ENCODE assay signal across 16 cellular contexts in the genomic region with DNA sequence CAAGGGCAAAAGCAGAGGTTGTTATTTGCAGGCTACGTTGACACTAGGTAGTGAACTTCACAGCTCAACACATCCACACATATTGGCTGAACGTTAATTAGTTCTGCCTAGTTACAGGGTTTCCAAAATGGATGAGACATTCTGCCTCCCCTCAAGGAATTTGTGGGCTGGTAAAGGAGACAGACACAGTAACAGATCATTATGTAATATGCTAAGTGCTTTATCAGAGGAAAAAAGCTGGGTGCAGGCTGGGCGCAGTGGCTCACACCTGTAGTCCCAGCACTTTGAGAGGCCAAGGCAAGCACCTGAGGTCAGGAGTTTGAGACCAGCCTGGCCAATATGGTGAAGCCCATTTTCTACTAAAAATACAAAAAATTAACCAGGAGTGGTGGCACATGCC. TPM values are rescaled to one million over a fixed set of nuclear protein-coding genes. Genes with fewer than 3 reads are reported as not detected.
A peak's percentile ranks its signal among the peaks of the same experiment; 100 is the strongest.
DNase-seq lines count a peak whose midpoint lies in the region; ATAC-seq, FAIRE-seq and TF ChIP-seq lines count a peak whose summit lies in the region.
"Had no signal": no experiment of that assay in that cellular context is flagged by ENCODE, and none has a peak within 500 bp of the region (broad histone marks: within the 10 kb centered on the region; RNA-seq: fewer than 3 reads in every experiment).

No MANE protein-coding gene starts in this region.

- no peaks in the 10 kb centered on the region for H3K9me2 ChIP-seq in HCT116 (ENCODE audit: insufficient read depth)

- H3K4me2 ChIP-seq in HCT116 (ENCODE audit: low read length), result no peak overlapping the region
- H3K4me2 ChIP-seq: BLaER1 had no signal

- no peak for TF ChIP-seq RAD21 in HCT116 (IDR thresholded peaks at IDR 0.05; ENCODE audit: low read depth)

- CTCF ChIA-PET in HCT116 (lab: Charles Lee), result no interaction called here

- no peak overlapping the region for H3K4me3 Mint-ChIP-seq in neural crest cell
- H3K4me3 Mint-ChIP-seq in type B pancreatic cell, result no peak overlapping the region
- H3K4me3 Mint-ChIP-seq: CD14-positive monocyte; CD8-positive, alpha-beta T cell had no signal

- H2AFZ ChIP-seq in HCT116 (ENCODE audit: low read depth, low read length, poor library complexity, severe bottlenecking), result no peak overlapping the region

- no peak for DNase-seq in HCT116 (ENCODE audit: low read depth, low spot score)
- peak; percentile 10 for DNase-seq in astrocyte of the hippocampus (ENCODE audit: low read depth, low spot score)
- DNase-seq in neural crest cell (ENCODE audit: low read depth, low spot score), result no peak
- peak; percentile 2 for DNase-seq in type B pancreatic cell (ENCODE audit: extremely low spot score, unreplicated experiment)
- no peak for DNase-seq in mucosa of descending colon
- no peak for DNase-seq in HTR-8/SVneo (ENCODE audit: insufficient read length, low spot score)
- DNase-seq in SJCRH30, result no peak
- DNase-seq: 8988T; Calu3; CD8-positive, alpha-beta T cell; DMS79 treated with DMSO at 0.1 percent for 48 hours; GF-D8; GOT3; H7 had no signal

- H3K36me3 Mint-ChIP-seq in neural crest cell (ENCODE audit: low read depth) (no peaks in the 10 kb centered on the region), type B pancreatic cell (no peaks in the 10 kb centered on the region)
- H3K36me3 Mint-ChIP-seq: CD14-positive monocyte; CD8-positive, alpha-beta T cell had no signal

- no peaks in the 10 kb centered on the region for H3K9me3 Mint-ChIP-seq in neural crest cell
- H3K9me3 Mint-ChIP-seq in type B pancreatic cell, result no peaks in the 10 kb centered on the region
- H3K9me3 Mint-ChIP-seq: CD8-positive, alpha-beta T cell had no signal

- no peak for TF ChIP-seq POLR2A in HCT116 (IDR thresholded peaks at IDR 0.05; ENCODE audit: borderline replicate concordance, extremely low read depth, insufficient read depth, insufficient read length)

- H3K9ac ChIP-seq in HCT116 (ENCODE audit: low read length), result no peak overlapping the region
- H3K9ac ChIP-seq: BLaER1 had no signal

- H3K4me1 Mint-ChIP-seq in neural crest cell (no peaks in the 10 kb centered on the region), type B pancreatic cell (ENCODE audit: unreplicated experiment) (peaks cover 4% of the 10 kb centered on the region)
- H3K4me1 Mint-ChIP-seq: CD14-positive monocyte had no signal

- H3K27me3 Mint-ChIP-seq in neural crest cell (ENCODE audit: low read depth) (no peaks in the 10 kb centered on the region), type B pancreatic cell (peaks cover 3% of the 10 kb centered on the region)

- H3K36me3 ChIP-seq in HCT116 (ENCODE audit: control insufficient read depth in 1 of 2, insufficient read depth in 2 of 2, low read length in 2 of 2) (no peaks in the 10 kb centered on the region), mucosa of descending colon (ENCODE audit: low read depth) (no peaks in the 10 kb centered on the region), SJCRH30 (no peaks in the 10 kb centered on the region)
- H3K36me3 ChIP-seq: BLaER1 had no signal

- POLR2A ChIA-PET in HCT116 (lab: Charles Lee), result no interaction called here

- no peak overlapping the region for H3K4me3 ChIP-seq in HCT116 (replicated peaks in 1 of 2; ENCODE audit: low read depth in 1 of 2, low read length in 2 of 2)
- H3K4me3 ChIP-seq in mucosa of descending colon, result no peak overlapping the region
- H3K4me3 ChIP-seq in SJCRH30, result no peak overlapping the region
- H3K4me3 ChIP-seq: BLaER1 had no signal

- intact Hi-C loops in HCT116 (cut with micrococcal nuclease), result no loop called here
- intact Hi-C loops in mucosa of descending colon (cut with DNase I, micrococcal nuclease), result no loop called here

- H3K27ac ChIP-seq in HCT116 (ENCODE audit: low read depth, low read length) (no peak overlapping the region), SJCRH30 (no peak overlapping the region)
- H3K27ac ChIP-seq: BLaER1 had no signal

- H3K79me2 ChIP-seq in HCT116 (ENCODE audit: insufficient read depth, low read length), result no peaks in the 10 kb centered on the region

- peak; percentile 41; the same call in 1 of the 2 replicates for ATAC-seq in HCT116
- no peak for ATAC-seq in mucosa of descending colon
- ATAC-seq: CD8-positive, alpha-beta T cell had no signal

- RAD21 ChIA-PET in HCT116 (lab: Charles Lee; ENCODE audit: low non-redundant PET in 1 of 2, low total read pairs in 2 of 2, uncharacterized antibody in 2 of 2, unreplicated experiment in 2 of 2), result no interaction called here

- no peaks in the 10 kb centered on the region for H4K20me1 ChIP-seq in HCT116 (ENCODE audit: insufficient read depth)
- H4K20me1 ChIP-seq: BLaER1 had no signal

- H3K27me3 ChIP-seq in HCT116 (ENCODE audit: insufficient read depth, low read length) (no peaks in the 10 kb centered on the region), SJCRH30 (no peaks in the 10 kb centered on the region)
- H3K27me3 ChIP-seq: BLaER1 had no signal

- no TSS peak for BruUV-seq in HCT116 (replicated peaks; lab: Mats Ljungman, UMichigan)

- FAIRE-seq in HTR-8/SVneo (lab: Jason Lieb, UNC), result no peak

- TF ChIP-seq CTCF in HCT116 (IDR thresholded peaks at IDR 0.05 in 2 of 3, conservative IDR thresholded peaks at IDR 0.05 in 1 of 3; ENCODE audit: borderline replicate concordance in 1 of 3, insufficient read depth in 1 of 3, low read depth in 2 of 3, low read length in 2 of 3), result no peak; a peak in 2 of 6 replicates
- peak; percentile 21 for TF ChIP-seq CTCF in neural crest cell (conservative IDR thresholded peaks at IDR 0.05)
- peak; percentile 5 for TF ChIP-seq CTCF in type B pancreatic cell (conservative IDR thresholded peaks at IDR 0.05)
- no peak for TF ChIP-seq CTCF in mucosa of descending colon (IDR thresholded peaks at IDR 0.05)

- H3K4me1 ChIP-seq in HCT116 (ENCODE audit: control insufficient read depth in 1 of 2, insufficient read depth in 2 of 2, low read length in 2 of 2) (peaks cover 8 to 39% of the 10 kb centered on the region in 2 experiments), mucosa of descending colon (ENCODE audit: low read depth) (no peaks in the 10 kb centered on the region), SJCRH30 (no peaks in the 10 kb centered on the region; the same call in 1 of the 2 replicates)

- no peak overlapping the region for H3K27ac Mint-ChIP-seq in neural crest cell (ENCODE audit: unreplicated experiment)
- H3K27ac Mint-ChIP-seq in type B pancreatic cell, result no peak overlapping the region
- H3K27ac Mint-ChIP-seq: CD8-positive, alpha-beta T cell had no signal

- no peaks in the 10 kb centered on the region for H3K9me3 ChIP-seq in HCT116 (ENCODE audit: control insufficient read depth in 1 of 2, insufficient read depth in 1 of 2, low read depth in 1 of 2, low read length in 2 of 2)
- no peaks in the 10 kb centered on the region for H3K9me3 ChIP-seq in mucosa of descending colon
- H3K9me3 ChIP-seq in SJCRH30 (replicated peaks), result no peaks in the 10 kb centered on the region

TF ChIP-seq in HCT116, 20 proteins besides CTCF, POLR2A, EP300 and RAD21 (continues in another document):
- TF ChIP-seq YY1 (IDR thresholded peaks at IDR 0.05; ENCODE audit: extremely low read depth, insufficient replicate concordance, low read depth, low read length) (no peak), POLR2AphosphoS5 (IDR thresholded peaks at IDR 0.05; ENCODE audit: low read depth, low read length) (no peak), CBX3 (IDR thresholded peaks at IDR 0.05; ENCODE audit: low read depth) (no peak), SP1 (IDR thresholded peaks at IDR 0.05; ENCODE audit: low read depth) (no peak)
- TF ChIP-seq, protein P1, sequence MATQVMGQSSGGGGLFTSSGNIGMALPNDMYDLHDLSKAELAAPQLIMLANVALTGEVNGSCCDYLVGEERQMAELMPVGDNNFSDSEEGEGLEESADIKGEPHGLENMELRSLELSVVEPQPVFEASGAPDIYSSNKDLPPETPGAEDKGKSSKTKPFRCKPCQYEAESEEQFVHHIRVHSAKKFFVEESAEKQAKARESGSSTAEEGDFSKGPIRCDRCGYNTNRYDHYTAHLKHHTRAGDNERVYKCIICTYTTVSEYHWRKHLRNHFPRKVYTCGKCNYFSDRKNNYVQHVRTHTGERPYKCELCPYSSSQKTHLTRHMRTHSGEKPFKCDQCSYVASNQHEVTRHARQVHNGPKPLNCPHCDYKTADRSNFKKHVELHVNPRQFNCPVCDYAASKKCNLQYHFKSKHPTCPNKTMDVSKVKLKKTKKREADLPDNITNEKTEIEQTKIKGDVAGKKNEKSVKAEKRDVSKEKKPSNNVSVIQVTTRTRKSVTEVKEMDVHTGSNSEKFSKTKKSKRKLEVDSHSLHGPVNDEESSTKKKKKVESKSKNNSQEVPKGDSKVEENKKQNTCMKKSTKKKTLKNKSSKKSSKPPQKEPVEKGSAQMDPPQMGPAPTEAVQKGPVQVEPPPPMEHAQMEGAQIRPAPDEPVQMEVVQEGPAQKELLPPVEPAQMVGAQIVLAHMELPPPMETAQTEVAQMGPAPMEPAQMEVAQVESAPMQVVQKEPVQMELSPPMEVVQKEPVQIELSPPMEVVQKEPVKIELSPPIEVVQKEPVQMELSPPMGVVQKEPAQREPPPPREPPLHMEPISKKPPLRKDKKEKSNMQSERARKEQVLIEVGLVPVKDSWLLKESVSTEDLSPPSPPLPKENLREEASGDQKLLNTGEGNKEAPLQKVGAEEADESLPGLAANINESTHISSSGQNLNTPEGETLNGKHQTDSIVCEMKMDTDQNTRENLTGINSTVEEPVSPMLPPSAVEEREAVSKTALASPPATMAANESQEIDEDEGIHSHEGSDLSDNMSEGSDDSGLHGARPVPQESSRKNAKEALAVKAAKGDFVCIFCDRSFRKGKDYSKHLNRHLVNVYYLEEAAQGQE (IDR thresholded peaks at IDR 0.05; ENCODE audit: low read depth), result no peak
- TF ChIP-seq, protein P2, sequence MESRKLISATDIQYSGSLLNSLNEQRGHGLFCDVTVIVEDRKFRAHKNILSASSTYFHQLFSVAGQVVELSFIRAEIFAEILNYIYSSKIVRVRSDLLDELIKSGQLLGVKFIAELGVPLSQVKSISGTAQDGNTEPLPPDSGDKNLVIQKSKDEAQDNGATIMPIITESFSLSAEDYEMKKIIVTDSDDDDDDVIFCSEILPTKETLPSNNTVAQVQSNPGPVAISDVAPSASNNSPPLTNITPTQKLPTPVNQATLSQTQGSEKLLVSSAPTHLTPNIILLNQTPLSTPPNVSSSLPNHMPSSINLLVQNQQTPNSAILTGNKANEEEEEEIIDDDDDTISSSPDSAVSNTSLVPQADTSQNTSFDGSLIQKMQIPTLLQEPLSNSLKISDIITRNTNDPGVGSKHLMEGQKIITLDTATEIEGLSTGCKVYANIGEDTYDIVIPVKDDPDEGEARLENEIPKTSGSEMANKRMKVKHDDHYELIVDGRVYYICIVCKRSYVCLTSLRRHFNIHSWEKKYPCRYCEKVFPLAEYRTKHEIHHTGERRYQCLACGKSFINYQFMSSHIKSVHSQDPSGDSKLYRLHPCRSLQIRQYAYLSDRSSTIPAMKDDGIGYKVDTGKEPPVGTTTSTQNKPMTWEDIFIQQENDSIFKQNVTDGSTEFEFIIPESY (IDR thresholded peaks at IDR 0.05; ENCODE audit: extremely low read depth, insufficient replicate concordance, low read length), result no peak

RNA-seq across cellular contexts. Expression of a gene that starts 26.2 kb away (rescaled TPM):
- total RNA-seq in HCT116 (2021; ENCODE audit: unreplicated experiment) (43.6 TPM), neural crest cell (43.6 and 45.1 TPM in 2 replicates), type B pancreatic cell (ENCODE audit: low replicate concordance) (5.2 and 26.4 TPM in 2 replicates), mucosa of descending colon (10 to 100 TPM in 1 of 3 donors, 1 to 10 TPM in 2; 5.4 to 54.3 (median 9.1) TPM)
- 45.7 and 52.6 TPM in 2 replicates for polyA plus RNA-seq in HCT116 (2012)
- 64.2 and 66.0 TPM in 2 replicates for total RNA-seq in SJCRH30 (2014; rRNA removed; shearing (Covaris generic))

Comparison
In these comparisons a context has a peak if more than half of its experiments do, and no peak if none do; other contexts are left out.
1. DNase-seq: peak in astrocyte of the hippocampus (single experiment) and type B pancreatic cell (single experiment); none in HCT116 (single experiment), neural crest cell (single experiment), mucosa of descending colon (0 of 3), HTR-8/SVneo (single experiment) and SJCRH30 (0 of 2).
2. CTCF ChIP-seq: peak in neural crest cell (single experiment) and type B pancreatic cell (single experiment); none in HCT116 (0 of 3) and mucosa of descending colon (single experiment).